ENCODE assay signal across 18 cellular contexts in genomic region chr20:61673152-61673551, GRCh38.
"Had no signal": no experiment of that assay in that cellular context is flagged by ENCODE, and none has a peak within 500 bp of the region (broad histone marks: within the 10 kb centered on the region; RNA-seq: fewer than 3 reads in every experiment).

No MANE protein-coding gene starts in this region.

- H3K4me1 Mint-ChIP-seq: activated B cell treated with CpG ODN at 0.5 μM for 24 hours; activated naive CD8-positive, alpha-beta T cell treated with anti-CD3 and anti-CD28 coated beads for 36 hours; naive thymus-derived CD8-positive, alpha-beta T cell had no signal

- H3K9me3 Mint-ChIP-seq: activated B cell treated with CpG ODN at 0.5 μM for 24 hours; activated naive CD8-positive, alpha-beta T cell treated with anti-CD3 and anti-CD28 coated beads for 36 hours had no signal

- H3K4me3 ChIP-seq: body of pancreas, colonic mucosa, left lung, tibial artery, uterus had no signal

- H3K36me3 ChIP-seq: colonic mucosa, left lung, tibial artery, uterus had no signal

- H3K27ac Mint-ChIP-seq: activated B cell treated with CpG ODN at 0.5 μM for 24 hours; activated CD8-positive, alpha-beta T cell treated with anti-CD3 and anti-CD28 coated beads, Interleukin-2, amount 10 ng/mL, durations not matched to agents 7 days and 5 days; activated naive CD8-positive, alpha-beta T cell treated with anti-CD3 and anti-CD28 coated beads for 36 hours; activated T-cell treated with anti-CD3 and anti-CD28 coated beads, Interleukin-2, amount 50 U/mL, for 72 hours had no signal

- DNase-seq: activated B cell treated with CpG ODN at 0.5 μM for 24 hours; activated CD4-positive, alpha-beta T cell treated with anti-CD3 and anti-CD28 coated beads for 48 hours; activated CD8-positive, alpha-beta memory T cell treated with anti-CD3 and anti-CD28 coated beads, Interleukin-2, amount 50 U/mL, for 48 hours; activated CD8-positive, alpha-beta T cell treated with anti-CD3 and anti-CD28 coated beads, Interleukin-2, amount 10 ng/mL, durations not matched to agents 7 days and 5 days; activated naive CD8-positive, alpha-beta T cell treated with anti-CD3 and anti-CD28 coated beads for 36 hours; activated T-cell treated with anti-CD3 and anti-CD28 coated beads, Interleukin-2, amount 50 U/mL, for 72 hours; amygdala; body of pancreas; central memory CD4-positive, alpha-beta T cell; colonic mucosa; left lung; nucleus accumbens; stimulated activated CD4-positive, alpha-beta T cell treated with anti-CD3 and anti-CD28 coated beads, Interleukin-15, amount 100 ng/mL, for 24 hours; stimulated activated CD4-positive, alpha-beta T cell treated with anti-CD3 and anti-CD28 coated beads, Interleukin-4, amount 100 ng/mL, for 1 hour; stimulated activated naive CD4-positive, alpha-beta T cell; tibial artery; uterus had no signal

- H3K27me3 ChIP-seq: body of pancreas, colonic mucosa, uterus had no signal

- H3K4me3 Mint-ChIP-seq: activated B cell treated with CpG ODN at 0.5 μM for 24 hours; activated CD8-positive, alpha-beta T cell treated with anti-CD3 and anti-CD28 coated beads, Interleukin-2, amount 10 ng/mL, durations not matched to agents 7 days and 5 days; activated naive CD8-positive, alpha-beta T cell treated with anti-CD3 and anti-CD28 coated beads for 36 hours; activated T-cell treated with anti-CD3 and anti-CD28 coated beads, Interleukin-2, amount 50 U/mL, for 72 hours; naive thymus-derived CD8-positive, alpha-beta T cell had no signal

- ATAC-seq: activated CD8-positive, alpha-beta T cell treated with anti-CD3 and anti-CD28 coated beads, Interleukin-2, amount 10 ng/mL, durations not matched to agents 7 days and 5 days; activated T-cell treated with anti-CD3 and anti-CD28 coated beads, Interleukin-2, amount 50 U/mL, for 72 hours; body of pancreas; left lung; naive thymus-derived CD8-positive, alpha-beta T cell had no signal

- H3K9me3 ChIP-seq: body of pancreas, colonic mucosa, tibial artery, uterus had no signal

- H3K27ac ChIP-seq: body of pancreas, colonic mucosa, left lung, tibial artery, uterus had no signal

- H3K36me3 Mint-ChIP-seq: activated naive CD8-positive, alpha-beta T cell treated with anti-CD3 and anti-CD28 coated beads for 36 hours; naive thymus-derived CD8-positive, alpha-beta T cell had no signal

- H3K27me3 Mint-ChIP-seq: activated B cell treated with CpG ODN at 0.5 μM for 24 hours; activated naive CD8-positive, alpha-beta T cell treated with anti-CD3 and anti-CD28 coated beads for 36 hours had no signal

- H3K4me1 ChIP-seq: body of pancreas, colonic mucosa, left lung, tibial artery, uterus had no signal
